ENCODE assay signal across 10 cellular contexts in the genomic region with DNA sequence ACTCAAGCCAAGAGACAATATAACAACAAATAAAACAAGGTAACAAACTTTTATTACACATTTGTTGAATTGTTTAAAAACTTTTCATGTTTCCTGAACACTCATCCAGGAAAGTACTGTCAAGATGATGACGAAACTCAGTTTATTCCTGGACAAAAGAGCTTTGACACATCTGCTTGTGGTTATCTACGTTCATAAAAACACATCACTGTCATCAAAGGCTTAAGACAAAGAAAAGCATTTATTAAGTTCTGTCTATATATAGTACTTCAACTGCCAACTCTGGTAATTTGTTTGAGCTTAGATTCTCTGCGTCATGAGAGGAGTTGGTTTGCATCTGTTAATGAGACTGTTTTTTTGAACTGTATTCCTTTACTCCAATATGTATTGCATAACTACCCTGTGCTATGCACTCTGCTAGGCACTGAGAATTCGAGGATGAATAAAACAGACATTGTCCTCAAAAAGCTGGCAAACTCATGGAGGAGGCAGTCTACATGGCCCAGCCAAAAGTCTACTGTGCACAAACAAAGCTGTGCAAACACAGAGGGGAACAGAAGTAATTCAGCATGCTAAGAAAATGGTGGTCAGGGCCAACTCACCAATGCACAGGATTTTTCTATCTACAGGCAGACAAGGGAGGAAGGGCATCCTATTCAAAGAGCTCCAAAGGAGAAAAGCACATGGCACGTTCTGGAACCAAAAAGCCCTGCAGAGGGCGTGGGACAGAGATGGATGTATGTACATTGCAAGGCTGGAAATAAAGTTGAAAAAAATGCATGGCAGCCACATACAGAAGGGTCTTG. TPM values are rescaled to one million over a fixed set of nuclear protein-coding genes. Genes with fewer than 3 reads are reported as not detected.
DNase-seq lines count a peak whose midpoint lies in the region; ATAC-seq, FAIRE-seq and TF ChIP-seq lines count a peak whose summit lies in the region.
"Had no signal": no experiment of that assay in that cellular context is flagged by ENCODE, and none has a peak within 500 bp of the region (broad histone marks: within the 10 kb centered on the region; RNA-seq: fewer than 3 reads in every experiment).

No MANE protein-coding gene starts in this region.

- TF ChIP-seq EP300 in K562 (IDR thresholded peaks at IDR 0.05; ENCODE audit: low read length): no peak

- ATAC-seq in K562 (peak; percentile 52), HG03159 (IDR thresholded peaks at IDR 0.05; ENCODE audit: unreplicated experiment) (no peak)
- ATAC-seq: upper lobe of right lung had no signal

- in situ Hi-C loops in K562 (cut with MboI): no loop called here

- POLR2A ChIA-PET in K562 (lab: Yijun Ruan, JAX): interaction anchor here (1.4 kb wide), 1 partner anchor 16 kb away, joined by 3 read pairs; no protein-coding TSS in a partner anchor

- no TSS peak for BruUV-seq in K562 (replicated peaks; lab: Mats Ljungman, UMichigan)

- H3K27me3 ChIP-seq in K562 (ENCODE audit: control insufficient read depth in 2 of 2, insufficient read depth in 2 of 2, low read length in 2 of 2): no peaks in the 10 kb centered on the region
- H3K27me3 ChIP-seq: upper lobe of right lung had no signal

- peak in 1 of 2 experiments; percentile 47; a peak in 2 of 4 replicates for TF ChIP-seq RAD21 in K562 (CRISPR knock-in tag; conservative IDR thresholded peaks at IDR 0.05 in 1 of 2, IDR thresholded peaks at IDR 0.05 in 1 of 2)

- H3K9me1 ChIP-seq in K562 (ENCODE audit: control insufficient read depth, insufficient read depth, low read length): peaks cover 6% of the 10 kb centered on the region

- no peak overlapping the region for H3K27ac ChIP-seq in K562 (ENCODE audit: extremely low read depth, low read depth, low read length)
- H3K27ac ChIP-seq: upper lobe of right lung had no signal

- H3K4me1 ChIP-seq in K562 (replicated peaks in 1 of 2; ENCODE audit: control insufficient read depth in 2 of 2, insufficient read depth in 2 of 2, low read length in 2 of 2): peaks cover 6 to 28% of the 10 kb centered on the region in 2 experiments; a peak in 4 of 5 replicates

- H3K36me3 ChIP-seq in K562 (ENCODE audit: control insufficient read depth, insufficient read depth, low read length): peaks cover 6% of the 10 kb centered on the region; the same call in 1 of the 3 replicates
- H3K36me3 ChIP-seq: upper lobe of right lung had no signal

- no peak overlapping the region for H3K4me3 ChIP-seq in LNCaP clone FGC (ENCODE audit: low read depth, low read length)
- H3K4me3 ChIP-seq in K562: no peak overlapping the region
- H3K4me3 ChIP-seq: upper lobe of right lung had no signal

- no peak overlapping the region for H3K4me2 ChIP-seq in K562 (ENCODE audit: insufficient read depth, low read length)

- no peak overlapping the region for H2AFZ ChIP-seq in K562 (ENCODE audit: low read depth, low read length)

- TF ChIP-seq POLR2A in K562 (conservative IDR thresholded peaks at IDR 0.05): no peak

- peak; percentile 70 for FAIRE-seq in K562 (lab: Jason Lieb, UNC)
- FAIRE-seq: colon had no signal

- intact Hi-C loops in K562 (cut with micrococcal nuclease): no loop called here

- CTCF ChIA-PET in K562 (lab: Yijun Ruan, JAX; ENCODE audit: low intra/inter-chr PET ratio): interaction anchor here (0.5 kb wide), 1 partner anchor 42 kb away, joined by 3 read pairs; no protein-coding TSS in a partner anchor

- peaks cover 20% of the 10 kb centered on the region for H3K79me2 ChIP-seq in K562 (ENCODE audit: control insufficient read depth, insufficient read depth, low read length)

- H3K9ac ChIP-seq in K562 (ENCODE audit: insufficient read depth in 1 of 2, low read depth in 2 of 2, low read length in 2 of 2): no peak overlapping the region

- no peaks in the 10 kb centered on the region for H4K20me1 ChIP-seq in K562 (replicated peaks; ENCODE audit: control insufficient read depth, insufficient read depth, low read length)

- peak; percentile 52 for DNase-seq in Ammon's horn (ENCODE audit: low spot score)
- DNase-seq in LNCaP clone FGC (ENCODE audit: low read depth): peak; percentile 85
- DNase-seq in K562 (ENCODE audit: extremely low read depth in 1 of 4, low spot score in 3 of 4): peak in 1 of 4 experiments; percentile 46
- peak; percentile 48 for DNase-seq in kidney tubule cell (ENCODE audit: low spot score)
- no peak for DNase-seq in activated CD4-positive, CD25-positive, alpha-beta regulatory T cell (lab: John Stamatoyannopoulos, UW)
- no peak for DNase-seq in NCI-H2029 (lab: John Stamatoyannopoulos, UW)
- DNase-seq in NCI-H128 (lab: John Stamatoyannopoulos, UW; ENCODE audit: unreplicated experiment): no peak
- DNase-seq: upper lobe of right lung had no signal

- no peaks in the 10 kb centered on the region for H3K9me3 ChIP-seq in K562 (replicated peaks; ENCODE audit: control insufficient read depth, insufficient read depth, low read depth, low read length)
- H3K9me3 ChIP-seq: upper lobe of right lung had no signal

- TF ChIP-seq CTCF in LNCaP clone FGC (IDR thresholded peaks at IDR 0.05; ENCODE audit: control insufficient read depth, extremely low read depth, insufficient read depth): peak; percentile 39
- TF ChIP-seq CTCF in K562 (IDR thresholded peaks at IDR 0.05 in 2 of 3, conservative IDR thresholded peaks at IDR 0.05 in 1 of 3; ENCODE audit: insufficient read depth in 2 of 3, low read depth in 1 of 3, low read length in 3 of 3): peak in 2 of 3 experiments; percentile 42 to 48; a peak in 4 of 6 replicates

- 47% methylated on average over 6 of the region's 6 CpGs for WGBS in K562 (ENCODE audit: insufficient coverage, low coverage, missing lambda C conversion rate)

TF ChIP-seq in K562, 482 proteins besides CTCF, POLR2A, EP300 and RAD21 (continues in another document):
- TF ChIP-seq, protein P1, sequence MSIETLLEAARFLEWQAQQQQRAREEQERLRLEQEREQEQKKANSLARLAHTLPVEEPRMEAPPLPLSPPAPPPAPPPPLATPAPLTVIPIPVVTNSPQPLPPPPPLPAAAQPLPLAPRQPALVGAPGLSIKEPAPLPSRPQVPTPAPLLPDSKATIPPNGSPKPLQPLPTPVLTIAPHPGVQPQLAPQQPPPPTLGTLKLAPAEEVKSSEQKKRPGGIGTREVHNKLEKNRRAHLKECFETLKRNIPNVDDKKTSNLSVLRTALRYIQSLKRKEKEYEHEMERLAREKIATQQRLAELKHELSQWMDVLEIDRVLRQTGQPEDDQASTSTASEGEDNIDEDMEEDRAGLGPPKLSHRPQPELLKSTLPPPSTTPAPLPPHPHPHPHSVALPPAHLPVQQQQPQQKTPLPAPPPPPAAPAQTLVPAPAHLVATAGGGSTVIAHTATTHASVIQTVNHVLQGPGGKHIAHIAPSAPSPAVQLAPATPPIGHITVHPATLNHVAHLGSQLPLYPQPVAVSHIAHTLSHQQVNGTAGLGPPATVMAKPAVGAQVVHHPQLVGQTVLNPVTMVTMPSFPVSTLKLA (conservative IDR thresholded peaks at IDR 0.05): 0 out of 4 replicates have a peak, but pooled peaks have one; percentile 18 to 20

RNA-seq across cellular contexts. Expression of a gene that starts 21.5 kb away (rescaled TPM):
- total RNA-seq in K562 (2011; cell fraction: chromatin; rRNA removed; ENCODE audit: low replicate concordance): 32.1 and 98.0 TPM in 2 replicates
- total RNA-seq in K562 (2011; cell fraction: nucleolus; rRNA removed): 14.3 and 46.8 TPM in 2 replicates
- 49.3 and 80.7 TPM in 2 replicates for total RNA-seq in K562 (2011; cell fraction: nucleoplasm; rRNA removed)
- 8.4 and 11.6 TPM in 2 replicates for total RNA-seq in K562 (2014; rRNA removed)
- 18.7 and 22.5 TPM in 2 replicates for total RNA-seq in K562 (2014; rRNA removed; fragmentation: Illumina TruSeq; extraction: Trizol)
- total RNA-seq in K562 (2015; rRNA removed; fragmentation: Illumina TruSeq; extraction: Trizol): 16.6 and 17.7 TPM in 2 replicates
- total RNA-seq in K562 (2021): 20.0 and 28.8 TPM in 2 replicates
- polyA plus RNA-seq in K562 (2011; rRNA removed): 11.7 and 17.9 TPM in 2 replicates
- 5.8 and 10.9 TPM in 2 replicates for polyA plus RNA-seq in K562 (2011; cell fraction: cytosol; rRNA removed)
- polyA plus RNA-seq in K562 (2011; cell fraction: nucleus; rRNA removed): 15.4 and 17.7 TPM in 2 replicates
- polyA plus RNA-seq in K562 (2012): 14.2 and 49.0 TPM in 2 replicates
- 18.6 TPM in 2 replicates for polyA plus RNA-seq in K562 (2014; fragmentation: Illumina TruSeq; extraction: Trizol)
- polyA plus RNA-seq in K562 (2014; fragmentation: Nextera tagmentation; extraction: Ambion mirVana): 10 to 100 TPM; 25.3 to 26.1 TPM
- 11.4 and 16.3 TPM in 2 replicates for polyA plus RNA-seq in K562 (2014; rRNA removed)
- polyA minus RNA-seq in K562 (2011; rRNA and poly(A)+ RNA removed): 27.6 and 30.9 TPM in 2 replicates
- polyA minus RNA-seq in K562 (2011; cell fraction: cytosol; rRNA and poly(A)+ RNA removed): 7.2 and 8.4 TPM in 2 replicates
- 15.3 and 32.3 TPM in 2 replicates for polyA minus RNA-seq in K562 (2011; cell fraction: nucleus; rRNA and poly(A)+ RNA removed)

RNA-seq across cellular contexts. Expression of a gene that starts 54.4 kb away (rescaled TPM):
- not detected in 2 replicates for total RNA-seq in K562 (2011; cell fraction: chromatin; rRNA removed; ENCODE audit: low replicate concordance)
- total RNA-seq in K562 (2011; cell fraction: nucleolus; rRNA removed): not detected in 2 replicates
- total RNA-seq in K562 (2011; cell fraction: nucleoplasm; rRNA removed): not detected in 2 replicates
- total RNA-seq in K562 (2014; rRNA removed): not detected in 2 replicates
- not detected in 2 replicates for total RNA-seq in K562 (2014; rRNA removed; fragmentation: Illumina TruSeq; extraction: Trizol)
- total RNA-seq in K562 (2015; rRNA removed; fragmentation: Illumina TruSeq; extraction: Trizol): not detected in 2 replicates
- total RNA-seq in K562 (2021): not detected in 2 replicates
- not detected in 2 replicates for polyA plus RNA-seq in K562 (2011; rRNA removed)
- polyA plus RNA-seq in K562 (2011; cell fraction: cytosol; rRNA removed): not detected in 2 replicates
- polyA plus RNA-seq in K562 (2011; cell fraction: nucleus; rRNA removed): not detected in 2 replicates
- polyA plus RNA-seq in K562 (2012): not detected in 2 replicates
- not detected in 2 replicates for polyA plus RNA-seq in K562 (2014; fragmentation: Illumina TruSeq; extraction: Trizol)
- not detected for polyA plus RNA-seq in K562 (2014; fragmentation: Nextera tagmentation; extraction: Ambion mirVana)
- polyA plus RNA-seq in K562 (2014; rRNA removed): not detected in 2 replicates
- not detected in 2 replicates for polyA minus RNA-seq in K562 (2011; rRNA and poly(A)+ RNA removed)
- polyA minus RNA-seq in K562 (2011; cell fraction: cytosol; rRNA and poly(A)+ RNA removed): not detected in 2 replicates
- polyA minus RNA-seq in K562 (2011; cell fraction: nucleus; rRNA and poly(A)+ RNA removed): not detected in 2 replicates
- total RNA-seq: upper lobe of right lung had no signal

Comparison
In these comparisons a context has a peak if more than half of its experiments do, and no peak if none do; other contexts are left out.
1. DNase-seq: peak in Ammon's horn (single experiment), LNCaP clone FGC (single experiment) and kidney tubule cell (single experiment); none in activated CD4-positive, CD25-positive, alpha-beta regulatory T cell (0 of 4), NCI-H2029 (single experiment) and NCI-H128 (single experiment).